Comparison of ENCODE assay signal across 27 cellular contexts in genomic region chr9:121141706-121142105, GRCh38.
"Had no signal": no experiment of that assay in that cellular context is flagged by ENCODE, and none has a peak within 500 bp of the region (broad histone marks: within the 10 kb centered on the region; RNA-seq: fewer than 3 reads in every experiment).

No MANE protein-coding gene starts in this region.

- H3K9me3 Mint-ChIP-seq: activated B cell treated with CpG ODN at 0.5 μM for 24 hours; activated CD4-positive, alpha-beta T cell treated with anti-CD3 and anti-CD28 coated beads, Interleukin-2, amount 10 ng/mL, durations not matched to agents 24 days and 14 days; activated naive CD4-positive, alpha-beta T cell treated with anti-CD3 and anti-CD28 coated beads, Interleukin-2, amount 50 U/mL, for 72 hours; activated naive CD8-positive, alpha-beta T cell treated with anti-CD3 and anti-CD28 coated beads, Interleukin-2, amount 50 U/mL, for 24 hours; activated T-cell treated with anti-CD3 and anti-CD28 coated beads, Interleukin-2, amount 50 U/mL, for 4 hours had no signal

- H3K27me3 Mint-ChIP-seq: activated B cell treated with CpG ODN at 0.5 μM for 24 hours; activated CD4-positive, alpha-beta T cell treated with anti-CD3 and anti-CD28 coated beads, Interleukin-2, amount 10 ng/mL, durations not matched to agents 24 days and 14 days; activated CD8-positive, alpha-beta memory T cell treated with anti-CD3 and anti-CD28 coated beads, Interleukin-2, amount 10 ng/mL, durations not matched to agents 7 days and 5 days; activated naive CD8-positive, alpha-beta T cell treated with anti-CD3 and anti-CD28 coated beads, Interleukin-2, amount 50 U/mL, for 24 hours had no signal

- ATAC-seq: activated CD8-positive, alpha-beta memory T cell treated with anti-CD3 and anti-CD28 coated beads, Interleukin-2, amount 10 ng/mL, durations not matched to agents 7 days and 5 days; activated naive CD4-positive, alpha-beta T cell treated with anti-CD3 and anti-CD28 coated beads, Interleukin-2, amount 50 U/mL, for 72 hours; activated naive CD8-positive, alpha-beta T cell treated with anti-CD3 and anti-CD28 coated beads, Interleukin-2, amount 50 U/mL, for 24 hours; activated T-cell treated with anti-CD3 and anti-CD28 coated beads, Interleukin-2, amount 50 U/mL, for 4 hours; SK-N-SH treated with all-trans-retinoic acid at 6 μM for 48 hours had no signal

- H3K4me3 ChIP-seq: cardiac muscle cell, SJSA1 had no signal

- H3K27ac Mint-ChIP-seq: activated naive CD8-positive, alpha-beta T cell treated with anti-CD3 and anti-CD28 coated beads, Interleukin-2, amount 50 U/mL, for 24 hours had no signal

- DNase-seq: activated B cell treated with CpG ODN at 0.5 μM for 24 hours; activated CD4-positive, alpha-beta T cell treated with anti-CD3 and anti-CD28 coated beads for 1 hour; activated CD4-positive, alpha-beta T cell treated with anti-CD3 and anti-CD28 coated beads, Interleukin-2, amount 10 ng/mL, durations not matched to agents 24 days and 14 days; activated CD4-positive, alpha-beta T cell treated with anti-CD3 and anti-CD28 coated beads, Interleukin-2, amount 50 U/mL, for 48 hours; activated CD8-positive, alpha-beta memory T cell treated with anti-CD3 and anti-CD28 coated beads, Interleukin-2, amount 10 ng/mL, durations not matched to agents 7 days and 5 days; activated effector memory CD4-positive, alpha-beta T cell treated with anti-CD3 and anti-CD28 coated beads, Interleukin-2, amount 50 U/mL, for 16 hours; activated naive CD4-positive, alpha-beta T cell treated with Interleukin-2 at 50 U/mL for 16 hours; activated naive CD8-positive, alpha-beta T cell treated with anti-CD3 and anti-CD28 coated beads, Interleukin-2, amount 50 U/mL, for 24 hours; activated T-cell treated with anti-CD3 and anti-CD28 coated beads, Interleukin-2, amount 50 U/mL, for 4 hours; amniotic stem cell; brain microvascular endothelial cell; cerebellar nuclear complex; Karpas-422; MM.1S; NCI-H1105; NCI-H1436 treated with DMSO at 0.1 percent for 48 hours; NCI-H187; NCI-H2081 treated with DMSO at 0.1 percent for 48 hours; NCI-H446; NCI-H524; SHP77; T-helper 2 cell; T1000 had no signal

- H3K36me3 ChIP-seq: brain microvascular endothelial cell had no signal

- H3K4me1 ChIP-seq: SJSA1 had no signal

- H3K4me3 Mint-ChIP-seq: activated B cell treated with CpG ODN at 0.5 μM for 24 hours; activated CD4-positive, alpha-beta T cell treated with anti-CD3 and anti-CD28 coated beads, Interleukin-2, amount 10 ng/mL, durations not matched to agents 24 days and 14 days; activated CD8-positive, alpha-beta memory T cell treated with anti-CD3 and anti-CD28 coated beads, Interleukin-2, amount 10 ng/mL, durations not matched to agents 7 days and 5 days; activated naive CD8-positive, alpha-beta T cell treated with anti-CD3 and anti-CD28 coated beads, Interleukin-2, amount 50 U/mL, for 24 hours; activated T-cell treated with anti-CD3 and anti-CD28 coated beads, Interleukin-2, amount 50 U/mL, for 4 hours had no signal

- H3K27me3 ChIP-seq: brain microvascular endothelial cell, cardiac muscle cell, SJSA1 had no signal

- H3K27ac ChIP-seq: brain microvascular endothelial cell, cardiac muscle cell, SJSA1 had no signal

- H3K9me3 ChIP-seq: SJSA1 had no signal
